9 cellular contexts compared by ENCODE assay signal in the genomic region with DNA sequence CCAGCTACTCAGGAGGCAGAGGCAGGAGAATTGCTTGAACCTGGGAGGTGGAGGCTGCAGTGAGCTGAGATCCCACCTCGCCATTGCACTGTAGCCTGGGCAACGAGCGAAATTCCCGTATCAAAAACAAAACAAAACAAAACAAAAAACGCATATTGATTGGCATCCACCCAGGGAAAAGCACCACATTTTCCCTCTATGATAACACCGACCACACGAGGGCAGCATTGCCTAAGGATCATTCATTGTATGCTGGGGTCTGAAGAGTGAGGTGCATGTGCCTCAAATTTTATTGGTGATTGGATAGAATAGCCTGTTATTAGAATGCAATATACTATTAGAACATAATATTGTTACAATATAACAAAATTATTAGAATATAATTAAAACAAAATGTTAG.
DNase-seq lines count a peak whose midpoint lies in the region; ATAC-seq and TF ChIP-seq lines count a peak whose summit lies in the region.
"Had no signal": no experiment of that assay in that cellular context is flagged by ENCODE, and none has a peak within 500 bp of the region (broad histone marks: within the 10 kb centered on the region; RNA-seq: fewer than 3 reads in every experiment).

No MANE protein-coding gene starts in this region.

- ATAC-seq in activated CD8-positive, alpha-beta T cell treated with anti-CD3 and anti-CD28 coated beads, Interleukin-2, amount 10 ng/mL, durations not matched to agents 7 days and 5 days, result no peak
- no peak for ATAC-seq in gastroesophageal sphincter

- H3K9me3 ChIP-seq in liver (ENCODE audit: control insufficient read depth in 4 of 4, low read length in 3 of 4), result no peaks in the 10 kb centered on the region
- no peaks in the 10 kb centered on the region for H3K9me3 ChIP-seq in ascending aorta
- no peaks in the 10 kb centered on the region for H3K9me3 ChIP-seq in gastroesophageal sphincter

- no peak for TF ChIP-seq EP300 in gastroesophageal sphincter (IDR thresholded peaks at IDR 0.05)

- H3K27ac ChIP-seq in liver (ENCODE audit: low read depth in 1 of 2, low read length in 2 of 2) (no peak overlapping the region), ascending aorta (no peak overlapping the region), gastroesophageal sphincter (no peak overlapping the region)

- no peak overlapping the region for H3K4me3 Mint-ChIP-seq in activated CD8-positive, alpha-beta T cell treated with anti-CD3 and anti-CD28 coated beads, Interleukin-2, amount 10 ng/mL, durations not matched to agents 7 days and 5 days

- WGBS in liver, result 7% methylated on average over 7 of the region's 7 CpGs
- WGBS in gastroesophageal sphincter (ENCODE audit: low coverage in 1 of 2), 2 donors, result 0% methylated on average over 2 of the region's 7 CpGs; no CpG with 5 or more reads in 1 of the 2 donors

- in situ Hi-C loops in GM13977 (cut with MboI; ENCODE audit: low pct_unique_long_range_greater_than_20kb, low sequenced_read_pairs, unreplicated experiment), result no loop called here

- H3K36me3 ChIP-seq in liver (ENCODE audit: control insufficient read depth in 4 of 4, insufficient read depth in 3 of 4, low read depth in 1 of 4, low read length in 3 of 4) (no peaks in the 10 kb centered on the region), ascending aorta (no peaks in the 10 kb centered on the region), gastroesophageal sphincter (no peaks in the 10 kb centered on the region)

- peaks cover 32% of the 10 kb centered on the region for H3K4me1 Mint-ChIP-seq in activated CD8-positive, alpha-beta T cell treated with anti-CD3 and anti-CD28 coated beads, Interleukin-2, amount 10 ng/mL, durations not matched to agents 7 days and 5 days (ENCODE audit: low read depth)

- H3K36me3 Mint-ChIP-seq in activated CD8-positive, alpha-beta T cell treated with anti-CD3 and anti-CD28 coated beads, Interleukin-2, amount 10 ng/mL, durations not matched to agents 7 days and 5 days (ENCODE audit: low read depth), result peaks cover 33% of the 10 kb centered on the region

- TF ChIP-seq POLR2A in gastroesophageal sphincter (IDR thresholded peaks at IDR 0.05), result no peak

- no peak overlapping the region for H3K9ac ChIP-seq in liver (ENCODE audit: low read depth in 1 of 2, low read length in 2 of 2)

- H3K9me3 Mint-ChIP-seq in activated CD8-positive, alpha-beta T cell treated with anti-CD3 and anti-CD28 coated beads, Interleukin-2, amount 10 ng/mL, durations not matched to agents 7 days and 5 days (ENCODE audit: insufficient read depth), result no peaks in the 10 kb centered on the region

- intact Hi-C loops in ascending aorta (cut with DNase I), result no loop called here

- CTCF ChIA-PET in activated CD8-positive, alpha-beta T cell treated with anti-CD3 and anti-CD28 coated beads, Interleukin-2, amount 10 ng/mL, durations not matched to agents 7 days and 5 days (lab: Charles Lee), result interaction anchor here (0.7 kb wide), 1 partner anchor 54 kb away, joined by 3 read pairs; no protein-coding TSS in a partner anchor

- no peak overlapping the region for H3K27ac Mint-ChIP-seq in activated CD8-positive, alpha-beta T cell treated with anti-CD3 and anti-CD28 coated beads, Interleukin-2, amount 10 ng/mL, durations not matched to agents 7 days and 5 days

- H3K4me3 ChIP-seq in AG10803 (ENCODE audit: low read length) (no peak overlapping the region), liver (ENCODE audit: low read depth in 1 of 3, low read length in 3 of 3) (no peak overlapping the region), ascending aorta (no peak overlapping the region), gastroesophageal sphincter (no peak overlapping the region)

- peak; percentile 66 for TF ChIP-seq CTCF in AG10803 (conservative IDR thresholded peaks at IDR 0.05; ENCODE audit: low read length)
- peak; percentile 38 for TF ChIP-seq CTCF in liver (IDR thresholded peaks at IDR 0.05; ENCODE audit: low read depth, low read length, missing input control)
- no peak for TF ChIP-seq CTCF in ascending aorta (IDR thresholded peaks at IDR 0.05)
- peak in 2 of 4 experiments; percentile 51 to 52 for TF ChIP-seq CTCF in gastroesophageal sphincter (IDR thresholded peaks at IDR 0.05)
- no peak for TF ChIP-seq CTCF in GM13977 (IDR thresholded peaks at IDR 0.05; ENCODE audit: extremely low read depth, insufficient read depth, missing control alignments)

- H3K27me3 ChIP-seq in liver (ENCODE audit: control insufficient read depth in 4 of 4, insufficient read depth in 4 of 4, low read length in 3 of 4) (no peaks in the 10 kb centered on the region), ascending aorta (no peaks in the 10 kb centered on the region), gastroesophageal sphincter (no peaks in the 10 kb centered on the region)

- TF ChIP-seq RAD21 in liver (IDR thresholded peaks at IDR 0.05), result peak in 1 of 2 donors; percentile 87

- POLR2A ChIA-PET in activated CD8-positive, alpha-beta T cell treated with anti-CD3 and anti-CD28 coated beads, Interleukin-2, amount 10 ng/mL, durations not matched to agents 7 days and 5 days (lab: Charles Lee), result no interaction called here

- DNase-seq in AG10803 (ENCODE audit: low read depth) (peak; percentile 51), HCEC 1CT (peak; percentile 19), ascending aorta (ENCODE audit: low spot score in 2 of 2) (no peak), NCI-H524 (lab: John Stamatoyannopoulos, UW) (no peak), GM13977 (ENCODE audit: low spot score) (no peak)
- peak; percentile 54 for DNase-seq in activated CD8-positive, alpha-beta T cell treated with anti-CD3 and anti-CD28 coated beads, Interleukin-2, amount 10 ng/mL, durations not matched to agents 7 days and 5 days
- DNase-seq: NCI-H2227 treated with DMSO at 0.1 percent for 48 hours had no signal

- no peaks in the 10 kb centered on the region for H3K4me1 ChIP-seq in liver (ENCODE audit: control insufficient read depth in 4 of 4, insufficient read depth in 4 of 4, low read length in 3 of 4)
- H3K4me1 ChIP-seq in ascending aorta, result no peaks in the 10 kb centered on the region
- no peaks in the 10 kb centered on the region for H3K4me1 ChIP-seq in gastroesophageal sphincter

- no peaks in the 10 kb centered on the region for H3K27me3 Mint-ChIP-seq in activated CD8-positive, alpha-beta T cell treated with anti-CD3 and anti-CD28 coated beads, Interleukin-2, amount 10 ng/mL, durations not matched to agents 7 days and 5 days (ENCODE audit: low read depth)

TF ChIP-seq in liver, 16 proteins besides CTCF, POLR2A, EP300 and RAD21:
- TF ChIP-seq HNF4G (IDR thresholded peaks at IDR 0.05), result no peak
- TF ChIP-seq SP1 (IDR thresholded peaks at IDR 0.05), result no peak
- no peak for TF ChIP-seq YY1 (IDR thresholded peaks at IDR 0.05)
- no peak for TF ChIP-seq MAX (IDR thresholded peaks at IDR 0.05)
- no peak for TF ChIP-seq HNF4A (conservative IDR thresholded peaks at IDR 0.05)
- TF ChIP-seq RXRA (IDR thresholded peaks at IDR 0.05), result no peak

Comparison
In these comparisons a context has a peak if more than half of its experiments do, and no peak if none do; other contexts are left out.
1. DNase-seq: peak in AG10803 (single experiment), HCEC 1CT (single experiment) and activated CD8-positive, alpha-beta T cell treated with anti-CD3 and anti-CD28 coated beads, Interleukin-2, amount 10 ng/mL, durations not matched to agents 7 days and 5 days (single experiment); none in ascending aorta (0 of 2), NCI-H524 (0 of 2) and GM13977 (single experiment).
2. CTCF ChIP-seq: peak in AG10803 (single experiment) and liver (single experiment); none in ascending aorta (0 of 3) and GM13977 (single experiment).